In genomic region chr1:248841702-248842395, GRCh38 we compare ENCODE assay signal across 8 cellular contexts. TPM values are rescaled to one million over a fixed set of nuclear protein-coding genes. Genes with fewer than 3 reads are reported as not detected.
DNase-seq lines count a peak whose midpoint lies in the region; ATAC-seq lines count a peak whose summit lies in the region.

No MANE protein-coding gene starts in this region.

- 33% methylated on average over 12 of the region's 12 CpGs for WGBS in right cardiac atrium

- H3K4me3 Mint-ChIP-seq in activated T-cell treated with anti-CD3 and anti-CD28 coated beads, Interleukin-2, amount 50 U/mL, for 72 hours = no peak overlapping the region

- H3K9me3 Mint-ChIP-seq in activated T-cell treated with anti-CD3 and anti-CD28 coated beads, Interleukin-2, amount 50 U/mL, for 72 hours = no peaks in the 10 kb centered on the region

- no peak overlapping the region for H3K4me3 ChIP-seq in right cardiac atrium (ENCODE audit: low read length)

- no peak overlapping the region for H3K27ac ChIP-seq in right cardiac atrium (ENCODE audit: low read length)

- no peak for ATAC-seq in activated T-cell treated with anti-CD3 and anti-CD28 coated beads, Interleukin-2, amount 50 U/mL, for 72 hours (replicated peaks in 1 of 2)
- ATAC-seq in right cardiac atrium (no peak), GM21737 (IDR thresholded peaks at IDR 0.05; ENCODE audit: unreplicated experiment) (no peak)

- peaks cover 35% of the 10 kb centered on the region for H3K4me1 Mint-ChIP-seq in activated T-cell treated with anti-CD3 and anti-CD28 coated beads, Interleukin-2, amount 50 U/mL, for 72 hours (ENCODE audit: low read depth)

- H3K36me3 Mint-ChIP-seq in activated T-cell treated with anti-CD3 and anti-CD28 coated beads, Interleukin-2, amount 50 U/mL, for 72 hours (ENCODE audit: insufficient read depth in 2 of 2) = peaks cover 0 to 6% of the 10 kb centered on the region in 2 donors

- peaks cover 9% of the 10 kb centered on the region for H3K4me1 ChIP-seq in right cardiac atrium (ENCODE audit: control insufficient read depth, insufficient read depth, low read length)

- H3K9me3 ChIP-seq in right cardiac atrium (ENCODE audit: control insufficient read depth, low read length) = no peaks in the 10 kb centered on the region

- peak overlapping the region; percentile 48 for H3K27ac Mint-ChIP-seq in activated T-cell treated with anti-CD3 and anti-CD28 coated beads, Interleukin-2, amount 50 U/mL, for 72 hours

- H3K27me3 Mint-ChIP-seq in activated T-cell treated with anti-CD3 and anti-CD28 coated beads, Interleukin-2, amount 50 U/mL, for 72 hours (ENCODE audit: low read depth) = no peaks in the 10 kb centered on the region

- intact Hi-C loops in right cardiac atrium (cut with DNase I) = no loop called here

- DNase-seq in DMS 273 (lab: John Stamatoyannopoulos, UW; ENCODE audit: unreplicated experiment) (peak; percentile 61), DMS 273 treated with DMSO at 0.1 percent for 48 hours (lab: John Stamatoyannopoulos, UW) (no peak), Kasumi-1 (lab: John Stamatoyannopoulos, UW) (peak; percentile 58 to 60), right cardiac atrium (peak; percentile 43 to 74 (median 73)), COLO829 (ENCODE audit: low spot score) (no peak)
- DNase-seq in activated T-cell treated with anti-CD3 and anti-CD28 coated beads, Interleukin-2, amount 50 U/mL, for 72 hours = peak in 1 of 2 donors; percentile 33
- DNase-seq in stimulated activated naive CD4-positive, alpha-beta T cell (lab: John Stamatoyannopoulos, UW) = peak; percentile 7 to 30 (median 20)

- no peaks in the 10 kb centered on the region for H3K27me3 ChIP-seq in right cardiac atrium (ENCODE audit: control insufficient read depth, insufficient read depth)

RNA-seq across cellular contexts. Expression of gene ZNF672, which starts 3.8 kb away (rescaled TPM):
- 10 to 100 TPM; 42.2 to 47.6 TPM for total RNA-seq in activated T-cell treated with anti-CD3 and anti-CD28 coated beads, Interleukin-2, amount 50 U/mL, for 72 hours
- 10 to 100 TPM; 34.6 to 52.7 (median 40.5) TPM for total RNA-seq in right cardiac atrium
- polyA plus RNA-seq in right cardiac atrium = 29.3 TPM

RNA-seq across cellular contexts. Expression of gene SH3BP5L, which starts 16.1 kb away (rescaled TPM):
- total RNA-seq in activated T-cell treated with anti-CD3 and anti-CD28 coated beads, Interleukin-2, amount 50 U/mL, for 72 hours = 10 to 100 TPM; 23.1 to 25.3 TPM
- total RNA-seq in right cardiac atrium = 10 to 100 TPM; 15.3 to 20.8 (median 18.0) TPM
- polyA plus RNA-seq in right cardiac atrium = 18.0 TPM

RNA-seq across cellular contexts. Expression of gene ZNF692, which starts 17.0 kb away (rescaled TPM):
- 10 to 100 TPM; 42.8 to 57.6 TPM for total RNA-seq in activated T-cell treated with anti-CD3 and anti-CD28 coated beads, Interleukin-2, amount 50 U/mL, for 72 hours
- total RNA-seq in right cardiac atrium = 10 to 100 TPM; 12.8 to 27.2 (median 19.6) TPM
- 24.4 TPM for polyA plus RNA-seq in right cardiac atrium

Comparison
In these comparisons a context has a peak if more than half of its experiments do, and no peak if none do; other contexts are left out.
1. DNase-seq: peak in DMS 273 (single experiment), Kasumi-1 (2 of 2), right cardiac atrium (3 of 3) and stimulated activated naive CD4-positive, alpha-beta T cell (6 of 6); none in DMS 273 treated with DMSO at 0.1 percent for 48 hours (single experiment) and COLO829 (single experiment).